11 cellular contexts compared by ENCODE assay signal in genomic region chr2:5950736-5951135, GRCh38.
"Had no signal": no experiment of that assay in that cellular context is flagged by ENCODE, and none has a peak within 500 bp of the region (broad histone marks: within the 10 kb centered on the region; RNA-seq: fewer than 3 reads in every experiment).

No MANE protein-coding gene starts in this region.

- H3K27ac ChIP-seq: GM23248 had no signal

- H2AFZ ChIP-seq: GM23248, GM23338 had no signal

- H3K9ac ChIP-seq: GM23248 had no signal

- H3K4me3 Mint-ChIP-seq: GM23338, H9, HFFc6 had no signal

- FAIRE-seq: H1, H54 had no signal

- H3K4me2 ChIP-seq: GM23338 had no signal

- DNase-seq: GM23248, GOT3, H7, H9, HCEC 1CT, HFFc6 had no signal

- H3K9me3 ChIP-seq: HAP-1 had no signal

- H3K27ac Mint-ChIP-seq: GM23338, H9, HFFc6 had no signal

- ATAC-seq: GM23338, HCT116 had no signal

- H3K36me3 ChIP-seq: HAP-1 had no signal

- H3K4me1 ChIP-seq: HAP-1 had no signal

- H3K4me3 ChIP-seq: GM23248, GM23338, HAP-1 had no signal
